23 cellular contexts compared by ENCODE assay signal in the genomic region with DNA sequence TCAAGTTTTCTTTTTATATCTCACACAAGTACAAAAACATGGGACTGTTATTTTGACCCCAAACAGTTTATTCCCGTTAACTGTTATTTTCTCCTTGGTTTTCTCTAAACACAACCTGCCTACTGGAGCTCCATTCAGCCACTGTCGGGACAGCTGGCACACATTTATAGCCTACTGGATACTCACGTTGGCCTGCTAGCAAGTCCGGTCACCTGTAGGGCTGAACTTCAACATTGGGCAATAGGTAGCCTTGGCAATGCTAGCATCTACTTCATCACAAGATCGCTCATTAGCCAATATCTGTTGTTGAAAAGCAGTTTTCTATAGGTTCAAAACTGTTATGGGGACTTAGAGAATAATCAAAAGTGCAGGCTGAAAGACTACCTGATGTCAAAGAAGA. TPM values are rescaled to one million over a fixed set of nuclear protein-coding genes. Genes with fewer than 3 reads are reported as not detected.
"Had no signal": no experiment of that assay in that cellular context is flagged by ENCODE, and none has a peak within 500 bp of the region (broad histone marks: within the 10 kb centered on the region; RNA-seq: fewer than 3 reads in every experiment).

No MANE protein-coding gene starts in this region.

- DNase-seq: activated CD4-positive, alpha-beta T cell treated with anti-CD3 and anti-CD28 coated beads for 36 hours; activated CD4-positive, CD25-positive, alpha-beta regulatory T cell; activated effector memory CD4-positive, alpha-beta T cell treated with anti-CD3 and anti-CD28 coated beads, Interleukin-2, amount 50 U/mL, for 16 hours; activated naive CD4-positive, alpha-beta T cell treated with anti-CD3 and anti-CD28 coated beads for 36 hours; activated naive CD8-positive, alpha-beta T cell treated with anti-CD3 and anti-CD28 coated beads, Interleukin-2, amount 10 ng/mL, durations not matched to agents 7 days and 5 days; activated T-cell treated with anti-CD3 and anti-CD28 coated beads for 4 hours; dermis blood vessel endothelial cell; effector CD8-positive, alpha-beta T cell; glutamatergic neuron; islet precursor cell; mammary epithelial cell; naive B cell; nucleus accumbens; pancreas; spleen; stimulated activated naive CD4-positive, alpha-beta T cell treated with Interleukin-2 at 50 U/mL for 16 hours; testis had no signal

- H3K27ac Mint-ChIP-seq: activated CD4-positive, alpha-beta T cell treated with anti-CD3 and anti-CD28 coated beads for 36 hours; activated naive CD4-positive, alpha-beta T cell treated with anti-CD3 and anti-CD28 coated beads for 36 hours; activated naive CD8-positive, alpha-beta T cell treated with anti-CD3 and anti-CD28 coated beads, Interleukin-2, amount 10 ng/mL, durations not matched to agents 7 days and 5 days; type B pancreatic cell had no signal

- H3K9me3 Mint-ChIP-seq: type B pancreatic cell had no signal

- H3K4me1 ChIP-seq: breast epithelium, prostate gland, testis had no signal

- H3K36me3 Mint-ChIP-seq: activated naive CD8-positive, alpha-beta T cell treated with anti-CD3 and anti-CD28 coated beads, Interleukin-2, amount 10 ng/mL, durations not matched to agents 7 days and 5 days had no signal

- H3K4me3 Mint-ChIP-seq: activated CD4-positive, alpha-beta T cell treated with anti-CD3 and anti-CD28 coated beads for 36 hours; activated naive CD4-positive, alpha-beta T cell treated with anti-CD3 and anti-CD28 coated beads for 36 hours; activated naive CD8-positive, alpha-beta T cell treated with anti-CD3 and anti-CD28 coated beads, Interleukin-2, amount 10 ng/mL, durations not matched to agents 7 days and 5 days; central memory CD8-positive, alpha-beta T cell; neural crest cell; type B pancreatic cell had no signal

- H3K4me3 ChIP-seq: breast epithelium, pancreas, prostate gland, spleen, testis had no signal

- H3K9me3 ChIP-seq: breast epithelium, pancreas, prostate gland, testis had no signal

- H3K27me3 Mint-ChIP-seq: type B pancreatic cell had no signal

- ATAC-seq: activated CD4-positive, alpha-beta T cell treated with anti-CD3 and anti-CD28 coated beads for 36 hours; pancreas had no signal

- H3K36me3 ChIP-seq: breast epithelium, pancreas, prostate gland, spleen had no signal

- H3K27me3 ChIP-seq: breast epithelium, pancreas, spleen, testis had no signal

- H3K27ac ChIP-seq: prostate gland had no signal

RNA-seq across cellular contexts. Expression of a gene that starts 32.3 kb away (rescaled TPM):
- total RNA-seq: activated naive CD4-positive, alpha-beta T cell treated with anti-CD3 and anti-CD28 coated beads for 36 hours; activated naive CD8-positive, alpha-beta T cell treated with anti-CD3 and anti-CD28 coated beads, Interleukin-2, amount 10 ng/mL, durations not matched to agents 7 days and 5 days; T-helper 1 cell treated with Interleukin-12 subunit alpha and Interleukin-12 subunit beta and Interleukin-4 antibody, amounts not matched to agents 30 ng/mL and 1 ng/mL, for 36 hours had no signal
